In genomic region chr17:28744802-28745051, GRCh38 we compare ENCODE assay signal across 9 cellular contexts. TPM values are rescaled to one million over a fixed set of nuclear protein-coding genes. Genes with fewer than 3 reads are reported as not detected.
DNase-seq lines count a peak whose midpoint lies in the region; ATAC-seq and TF ChIP-seq lines count a peak whose summit lies in the region.
"Had no signal": no experiment of that assay in that cellular context is flagged by ENCODE, and none has a peak within 500 bp of the region (broad histone marks: within the 10 kb centered on the region; RNA-seq: fewer than 3 reads in every experiment).

No MANE protein-coding gene starts in this region.

- H3K27me3 Mint-ChIP-seq in activated naive CD4-positive, alpha-beta T cell treated with anti-CD3 and anti-CD28 coated beads, Interleukin-2, amount 10 ng/mL, durations not matched to agents 7 days and 5 days, result no peaks in the 10 kb centered on the region
- H3K27me3 Mint-ChIP-seq in brain (peaks cover 12% of the 10 kb centered on the region), type B pancreatic cell (no peaks in the 10 kb centered on the region)

- H3K27me3 ChIP-seq in lung (ENCODE audit: control insufficient read depth, insufficient read depth), result no peaks in the 10 kb centered on the region

- H3K4me1 Mint-ChIP-seq in activated naive CD4-positive, alpha-beta T cell treated with anti-CD3 and anti-CD28 coated beads, Interleukin-2, amount 10 ng/mL, durations not matched to agents 7 days and 5 days, result peaks cover 40% of the 10 kb centered on the region
- H3K4me1 Mint-ChIP-seq in brain, result peaks cover 64% of the 10 kb centered on the region
- H3K4me1 Mint-ChIP-seq in type B pancreatic cell (ENCODE audit: unreplicated experiment), result no peaks in the 10 kb centered on the region

- H3K4me1 ChIP-seq in lung (ENCODE audit: control insufficient read depth in 2 of 2, insufficient read depth in 2 of 2, low read length in 2 of 2), result peaks cover 0 to 16% of the 10 kb centered on the region in 2 donors

- peaks cover 1% of the 10 kb centered on the region for H3K9me3 Mint-ChIP-seq in activated naive CD4-positive, alpha-beta T cell treated with anti-CD3 and anti-CD28 coated beads, Interleukin-2, amount 10 ng/mL, durations not matched to agents 7 days and 5 days
- H3K9me3 Mint-ChIP-seq in brain (peaks cover 0 to 2% (median 0%) of the 10 kb centered on the region in 5 experiments), type B pancreatic cell (no peaks in the 10 kb centered on the region)

- CTCF ChIA-PET in activated naive CD4-positive, alpha-beta T cell treated with anti-CD3 and anti-CD28 coated beads, Interleukin-2, amount 10 ng/mL, durations not matched to agents 7 days and 5 days (lab: Charles Lee), result interaction anchor here (1.5 to 15.0 kb wide), 3 partner anchors 17 to 32 kb away, joined by 4 to 415 read pairs (median 21); partner anchors contain the start of genes NEK8, RPL23A and TLCD1

- 4 to 6% methylated on average over 11 of the region's 11 CpGs for WGBS in lung, 2 donors

- no peak for DNase-seq in activated naive CD4-positive, alpha-beta T cell treated with anti-CD3 and anti-CD28 coated beads, Interleukin-2, amount 10 ng/mL, durations not matched to agents 7 days and 5 days
- DNase-seq in activated naive CD4-positive, alpha-beta T cell treated with anti-CD3 and anti-CD28 coated beads, Interleukin-2, amount 50 U/mL, for 16 hours, result no peak
- DNase-seq in lung (ENCODE audit: low spot score), result no peak
- no peak for DNase-seq in type B pancreatic cell (ENCODE audit: extremely low spot score, unreplicated experiment)
- DNase-seq in NCI-H1930 (lab: John Stamatoyannopoulos, UW), result no peak
- DNase-seq in NCI-H1417 treated with DMSO at 0.1 percent for 48 hours (lab: John Stamatoyannopoulos, UW), result no peak
- DNase-seq: NCI-H1694 had no signal

- ATAC-seq in lung (ENCODE audit: insufficient read depth, low FRiP score) (no peak), GM21576 (IDR thresholded peaks at IDR 0.05; ENCODE audit: unreplicated experiment) (no peak)

- H3K27ac Mint-ChIP-seq in activated naive CD4-positive, alpha-beta T cell treated with anti-CD3 and anti-CD28 coated beads, Interleukin-2, amount 10 ng/mL, durations not matched to agents 7 days and 5 days, result peak overlapping the region; percentile 94
- H3K27ac Mint-ChIP-seq in brain, result peak overlapping the region; percentile 93 to 99 (median 98)
- H3K27ac Mint-ChIP-seq in type B pancreatic cell, result peak overlapping the region; percentile 98

- H3K9me3 ChIP-seq in lung (ENCODE audit: control insufficient read depth in 2 of 2, insufficient read depth in 1 of 2, low read length in 1 of 2), result no peaks in the 10 kb centered on the region

- TF ChIP-seq CTCF in brain (conservative IDR thresholded peaks at IDR 0.05) (no peak), lung (IDR thresholded peaks at IDR 0.05; ENCODE audit: control extremely low read depth, extremely low read depth) (no peak), type B pancreatic cell (conservative IDR thresholded peaks at IDR 0.05) (no peak)

- H3K4me3 Mint-ChIP-seq in activated naive CD4-positive, alpha-beta T cell treated with anti-CD3 and anti-CD28 coated beads, Interleukin-2, amount 10 ng/mL, durations not matched to agents 7 days and 5 days, result peak overlapping the region; percentile 89
- H3K4me3 Mint-ChIP-seq in brain, result peak overlapping the region; percentile 92 to 98 (median 93)
- H3K4me3 Mint-ChIP-seq in type B pancreatic cell, result peak overlapping the region; percentile 95

- H3K36me3 Mint-ChIP-seq in activated naive CD4-positive, alpha-beta T cell treated with anti-CD3 and anti-CD28 coated beads, Interleukin-2, amount 10 ng/mL, durations not matched to agents 7 days and 5 days, result peaks cover 16% of the 10 kb centered on the region
- H3K36me3 Mint-ChIP-seq in brain (peaks cover 14% of the 10 kb centered on the region), type B pancreatic cell (peaks cover 2% of the 10 kb centered on the region)

- peak overlapping the region; percentile 56 for H3K4me3 ChIP-seq in lung

- peak overlapping the region in 1 of 2 donors; percentile 86 for H3K27ac ChIP-seq in lung (ENCODE audit: low read depth in 1 of 2, low read length in 1 of 2)

- H3K36me3 ChIP-seq in lung (ENCODE audit: control insufficient read depth in 2 of 2, insufficient read depth in 2 of 2, low read length in 2 of 2), result peaks cover 0 to 14% of the 10 kb centered on the region in 2 donors

RNA-seq across cellular contexts. Expression of gene TRAF4, which starts 0.9 kb away (rescaled TPM):
- 53.8 TPM for polyA plus RNA-seq in brain (ENCODE audit: insufficient read depth, low read depth, low replicate concordance)
- total RNA-seq in lung, result 10 to 100 TPM; 35.7 to 92.4 TPM
- polyA plus RNA-seq in lung, result 10 to 100 TPM; 51.9 to 56.3 TPM
- 219 and 327 TPM in 2 replicates for total RNA-seq in type B pancreatic cell (ENCODE audit: low replicate concordance)

RNA-seq across cellular contexts. Expression of gene NEK8, which starts 16.1 kb away (rescaled TPM):
- polyA plus RNA-seq in brain (ENCODE audit: insufficient read depth, low read depth, low replicate concordance) (2.1 TPM), lung (1 to 10 TPM; 5.1 to 9.2 TPM)
- total RNA-seq in lung (10 to 100 TPM in 1 of 2 donors, 1 to 10 TPM in 1; 5.7 to 14.7 TPM), type B pancreatic cell (ENCODE audit: low replicate concordance) (8.7 and 9.5 TPM in 2 replicates)

RNA-seq across cellular contexts. Expression of gene TLCD1, which starts 18.7 kb away (rescaled TPM):
- polyA plus RNA-seq in brain (ENCODE audit: insufficient read depth, low read depth, low replicate concordance) (7.0 TPM), lung (10 to 100 TPM; 25.4 to 42.0 TPM)
- total RNA-seq in lung (10 to 100 TPM in 1 of 2 donors, 1 to 10 TPM in 1; 3.8 to 32.0 TPM), type B pancreatic cell (ENCODE audit: low replicate concordance) (18.6 and 40.2 TPM in 2 replicates)

RNA-seq across cellular contexts. Expression of gene RPL23A, which starts 24.9 kb away (rescaled TPM):
- 1,609 TPM for polyA plus RNA-seq in brain (ENCODE audit: insufficient read depth, low read depth, low replicate concordance)
- 1,000 to 10,000 TPM in 1 of 2 donors, 100 to 1,000 TPM in 1; 528 to 1,109 TPM for total RNA-seq in lung
- 1,000 to 10,000 TPM in 1 of 2 donors, 100 to 1,000 TPM in 1; 955 to 1,200 TPM for polyA plus RNA-seq in lung
- 1,717 and 1,950 TPM in 2 replicates for total RNA-seq in type B pancreatic cell (ENCODE audit: low replicate concordance)

RNA-seq across cellular contexts. Expression of gene RAB34, which starts 27.1 kb away (rescaled TPM):
- polyA plus RNA-seq in brain (ENCODE audit: insufficient read depth, low read depth, low replicate concordance) (41.9 TPM), lung (100 to 1,000 TPM; 103 TPM)
- total RNA-seq in lung (10 to 100 TPM; 77.8 to 91.8 TPM), type B pancreatic cell (ENCODE audit: low replicate concordance) (54.2 and 133 TPM in 2 replicates)
